In the genomic region with DNA sequence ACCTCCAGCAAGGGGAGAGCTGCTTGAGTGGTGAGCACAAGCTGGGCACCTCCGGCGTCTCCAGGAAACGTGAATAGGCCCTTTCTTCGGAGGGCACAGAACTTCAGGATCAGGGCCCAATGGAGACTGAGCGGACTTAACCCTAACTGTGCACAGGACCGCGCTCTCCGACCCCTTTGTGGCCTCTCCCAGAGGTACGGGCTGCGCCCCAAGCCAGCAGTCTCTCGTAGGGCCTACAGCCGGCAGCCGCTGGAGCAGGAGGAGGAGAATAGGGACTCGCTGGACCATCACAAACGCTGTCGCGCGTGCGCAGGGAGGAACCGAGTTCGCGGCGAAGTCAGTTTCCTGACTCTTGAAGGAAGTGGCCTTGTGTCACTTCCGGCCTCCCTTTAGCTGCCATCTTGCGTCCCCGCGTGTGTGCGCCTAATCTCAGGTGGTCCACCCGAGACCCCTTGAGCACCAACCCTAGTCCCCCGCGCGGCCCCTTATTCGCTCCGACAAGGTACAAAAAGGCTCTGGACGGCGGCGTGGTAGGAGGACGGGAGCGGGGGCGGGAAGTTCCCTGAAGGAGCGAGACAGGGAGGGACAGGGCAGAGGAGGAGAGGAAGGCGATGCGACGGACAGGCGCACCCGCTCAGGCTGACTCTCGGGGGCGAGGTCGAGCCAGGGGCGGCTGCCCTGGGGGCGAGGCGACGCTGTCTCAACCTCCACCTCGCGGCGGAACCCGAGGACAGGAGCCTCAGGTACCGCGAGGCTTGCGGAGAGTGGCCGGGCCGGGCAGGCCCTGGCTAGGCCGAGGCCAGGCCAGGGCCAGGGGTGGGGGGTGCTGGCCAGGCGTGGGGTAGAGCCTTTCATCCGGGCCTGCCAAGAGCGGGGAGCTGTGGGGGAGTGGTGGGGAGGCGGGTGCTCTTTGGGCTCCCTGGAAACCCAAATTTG, we compare ENCODE assay signal across 1 cellular context.
A peak's percentile ranks its signal among the peaks of the same experiment; 100 is the strongest.
TF ChIP-seq lines count a peak whose summit lies in the region.

A gene (plus strand): TSS at position 386 of the 936 bp plus-strand sequence. CDS start 226 bp downstream, at position 612.

TF ChIP-seq in HEK293, 187 proteins besides CTCF, POLR2A, EP300 and RAD21 (continued from another document and continues in another):
- TF ChIP-seq, protein P1, sequence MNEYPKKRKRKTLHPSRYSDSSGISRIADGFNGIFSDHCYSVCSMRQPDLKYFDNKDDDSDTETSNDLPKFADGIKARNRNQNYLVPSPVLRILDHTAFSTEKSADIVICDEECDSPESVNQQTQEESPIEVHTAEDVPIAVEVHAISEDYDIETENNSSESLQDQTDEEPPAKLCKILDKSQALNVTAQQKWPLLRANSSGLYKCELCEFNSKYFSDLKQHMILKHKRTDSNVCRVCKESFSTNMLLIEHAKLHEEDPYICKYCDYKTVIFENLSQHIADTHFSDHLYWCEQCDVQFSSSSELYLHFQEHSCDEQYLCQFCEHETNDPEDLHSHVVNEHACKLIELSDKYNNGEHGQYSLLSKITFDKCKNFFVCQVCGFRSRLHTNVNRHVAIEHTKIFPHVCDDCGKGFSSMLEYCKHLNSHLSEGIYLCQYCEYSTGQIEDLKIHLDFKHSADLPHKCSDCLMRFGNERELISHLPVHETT (tag by site-specific recombination; IDR thresholded peaks at IDR 0.05) = 0 out of 2 replicates have a peak, but pooled peaks have one; percentile 29
- TF ChIP-seq GLI2 (tag by site-specific recombination; IDR thresholded peaks at IDR 0.05; ENCODE audit: borderline replicate concordance, low read depth) (no peak), ZBTB1 (tag by site-specific recombination; IDR thresholded peaks at IDR 0.05) (no peak), ZNF785 (tag by site-specific recombination; IDR thresholded peaks at IDR 0.05) (no peak; the same call in 1 of the 2 replicates), ZNF23 (tag by site-specific recombination; IDR thresholded peaks at IDR 0.05; ENCODE audit: borderline replicate concordance) (no peak), ZNF394 (tag by site-specific recombination; IDR thresholded peaks at IDR 0.05; ENCODE audit: borderline replicate concordance) (no peak; the same call in 1 of the 2 replicates), YY1 (tag by site-specific recombination; IDR thresholded peaks at IDR 0.05) (peak; percentile 82; the same call in 1 of the 2 replicates), ZNF184 (tag by site-specific recombination; IDR thresholded peaks at IDR 0.05) (no peak), BCL11B (tag by site-specific recombination; IDR thresholded peaks at IDR 0.05; ENCODE audit: low read depth) (no peak), ZNF768 (tag by site-specific recombination; IDR thresholded peaks at IDR 0.05) (no peak), ZNF670 (tag by site-specific recombination; IDR thresholded peaks at IDR 0.05; ENCODE audit: low read depth) (no peak), ZNF529 (tag by site-specific recombination; IDR thresholded peaks at IDR 0.05; ENCODE audit: insufficient replicate concordance) (no peak), ZNF112 (tag by site-specific recombination; IDR thresholded peaks at IDR 0.05) (no peak), REPIN1 (tag by site-specific recombination; IDR thresholded peaks at IDR 0.05; ENCODE audit: low read depth) (no peak), SP7 (tag by site-specific recombination; IDR thresholded peaks at IDR 0.05) (peak; percentile 58), ZNF623 (tag by site-specific recombination; IDR thresholded peaks at IDR 0.05) (no peak; the same call in 1 of the 2 replicates), ZNF37A (tag by site-specific recombination; IDR thresholded peaks at IDR 0.05) (no peak), ZNF274 (IDR thresholded peaks at IDR 0.05; ENCODE audit: low read length) (no peak), ZNF274 (tag by site-specific recombination; IDR thresholded peaks at IDR 0.05; ENCODE audit: borderline replicate concordance) (no peak), PRDM1 (tag by site-specific recombination; IDR thresholded peaks at IDR 0.05) (no peak), ZNF548 (tag by site-specific recombination; IDR thresholded peaks at IDR 0.05) (no peak), ZNF138 (tag by site-specific recombination; IDR thresholded peaks at IDR 0.05; ENCODE audit: borderline replicate concordance) (no peak), ZNF626 (tag by site-specific recombination; IDR thresholded peaks at IDR 0.05) (no peak), KLF1 (tag by site-specific recombination; IDR thresholded peaks at IDR 0.05) (peak; percentile 18; the same call in 1 of the 2 replicates), ZNF629 (tag by site-specific recombination; IDR thresholded peaks at IDR 0.05) (peak; percentile 62; the same call in 1 of the 2 replicates), KLF7 (tag by site-specific recombination; IDR thresholded peaks at IDR 0.05; ENCODE audit: borderline replicate concordance) (no peak), TRIM28 (IDR thresholded peaks at IDR 0.05; ENCODE audit: borderline replicate concordance, low read length) (no peak), ZIC2 (tag by site-specific recombination; IDR thresholded peaks at IDR 0.05) (no peak), ZNF16 (tag by site-specific recombination; IDR thresholded peaks at IDR 0.05; ENCODE audit: low read depth) (no peak), ZFP3 (tag by site-specific recombination; IDR thresholded peaks at IDR 0.05; ENCODE audit: low read depth) (no peak), ZNF571 (tag by site-specific recombination; IDR thresholded peaks at IDR 0.05) (no peak), ZNF510 (tag by site-specific recombination; IDR thresholded peaks at IDR 0.05; ENCODE audit: insufficient replicate concordance) (no peak), ZNF473 (tag by site-specific recombination; IDR thresholded peaks at IDR 0.05) (no peak), ZNF792 (tag by site-specific recombination; IDR thresholded peaks at IDR 0.05) (no peak), ZNF610 (tag by site-specific recombination; IDR thresholded peaks at IDR 0.05; ENCODE audit: borderline replicate concordance) (no peak), GLI4 (tag by site-specific recombination; IDR thresholded peaks at IDR 0.05) (peak; percentile 83; the same call in 1 of the 2 replicates), ZFHX2 (tag by site-specific recombination; conservative IDR thresholded peaks at IDR 0.05) (peak; percentile 77), KLF8 (tag by site-specific recombination; IDR thresholded peaks at IDR 0.05) (no peak), ZNF585B (tag by site-specific recombination; IDR thresholded peaks at IDR 0.05) (no peak), SETDB1 (IDR thresholded peaks at IDR 0.05; ENCODE audit: insufficient read length, low read length) (no peak)
- TF ChIP-seq, protein P2, sequence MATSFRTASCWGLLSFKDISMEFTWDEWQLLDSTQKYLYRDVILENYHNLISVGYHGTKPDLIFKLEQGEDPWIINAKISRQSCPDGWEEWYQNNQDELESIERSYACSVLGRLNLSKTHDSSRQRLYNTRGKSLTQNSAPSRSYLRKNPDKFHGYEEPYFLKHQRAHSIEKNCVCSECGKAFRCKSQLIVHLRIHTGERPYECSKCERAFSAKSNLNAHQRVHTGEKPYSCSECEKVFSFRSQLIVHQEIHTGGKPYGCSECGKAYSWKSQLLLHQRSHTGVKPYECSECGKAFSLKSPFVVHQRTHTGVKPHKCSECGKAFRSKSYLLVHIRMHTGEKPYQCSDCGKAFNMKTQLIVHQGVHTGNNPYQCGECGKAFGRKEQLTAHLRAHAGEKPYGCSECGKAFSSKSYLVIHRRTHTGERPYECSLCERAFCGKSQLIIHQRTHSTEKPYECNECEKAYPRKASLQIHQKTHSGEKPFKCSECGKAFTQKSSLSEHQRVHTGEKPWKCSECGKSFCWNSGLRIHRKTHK (tag by site-specific recombination; IDR thresholded peaks at IDR 0.05) = no peak
- TF ChIP-seq, protein P3, sequence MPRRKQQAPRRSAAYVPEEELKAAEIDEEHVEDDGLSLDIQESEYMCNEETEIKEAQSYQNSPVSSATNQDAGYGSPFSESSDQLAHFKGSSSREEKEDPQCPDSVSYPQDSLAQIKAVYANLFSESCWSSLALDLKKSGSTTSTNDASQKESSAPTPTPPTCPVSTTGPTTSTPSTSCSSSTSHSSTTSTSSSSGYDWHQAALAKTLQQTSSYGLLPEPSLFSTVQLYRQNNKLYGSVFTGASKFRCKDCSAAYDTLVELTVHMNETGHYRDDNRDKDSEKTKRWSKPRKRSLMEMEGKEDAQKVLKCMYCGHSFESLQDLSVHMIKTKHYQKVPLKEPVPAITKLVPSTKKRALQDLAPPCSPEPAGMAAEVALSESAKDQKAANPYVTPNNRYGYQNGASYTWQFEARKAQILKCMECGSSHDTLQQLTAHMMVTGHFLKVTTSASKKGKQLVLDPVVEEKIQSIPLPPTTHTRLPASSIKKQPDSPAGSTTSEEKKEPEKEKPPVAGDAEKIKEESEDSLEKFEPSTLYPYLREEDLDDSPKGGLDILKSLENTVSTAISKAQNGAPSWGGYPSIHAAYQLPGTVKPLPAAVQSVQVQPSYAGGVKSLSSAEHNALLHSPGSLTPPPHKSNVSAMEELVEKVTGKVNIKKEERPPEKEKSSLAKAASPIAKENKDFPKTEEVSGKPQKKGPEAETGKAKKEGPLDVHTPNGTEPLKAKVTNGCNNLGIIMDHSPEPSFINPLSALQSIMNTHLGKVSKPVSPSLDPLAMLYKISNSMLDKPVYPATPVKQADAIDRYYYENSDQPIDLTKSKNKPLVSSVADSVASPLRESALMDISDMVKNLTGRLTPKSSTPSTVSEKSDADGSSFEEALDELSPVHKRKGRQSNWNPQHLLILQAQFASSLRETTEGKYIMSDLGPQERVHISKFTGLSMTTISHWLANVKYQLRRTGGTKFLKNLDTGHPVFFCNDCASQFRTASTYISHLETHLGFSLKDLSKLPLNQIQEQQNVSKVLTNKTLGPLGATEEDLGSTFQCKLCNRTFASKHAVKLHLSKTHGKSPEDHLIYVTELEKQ (tag by site-specific recombination; IDR thresholded peaks at IDR 0.05; ENCODE audit: borderline replicate concordance) = no peak
- TF ChIP-seq, protein P4, sequence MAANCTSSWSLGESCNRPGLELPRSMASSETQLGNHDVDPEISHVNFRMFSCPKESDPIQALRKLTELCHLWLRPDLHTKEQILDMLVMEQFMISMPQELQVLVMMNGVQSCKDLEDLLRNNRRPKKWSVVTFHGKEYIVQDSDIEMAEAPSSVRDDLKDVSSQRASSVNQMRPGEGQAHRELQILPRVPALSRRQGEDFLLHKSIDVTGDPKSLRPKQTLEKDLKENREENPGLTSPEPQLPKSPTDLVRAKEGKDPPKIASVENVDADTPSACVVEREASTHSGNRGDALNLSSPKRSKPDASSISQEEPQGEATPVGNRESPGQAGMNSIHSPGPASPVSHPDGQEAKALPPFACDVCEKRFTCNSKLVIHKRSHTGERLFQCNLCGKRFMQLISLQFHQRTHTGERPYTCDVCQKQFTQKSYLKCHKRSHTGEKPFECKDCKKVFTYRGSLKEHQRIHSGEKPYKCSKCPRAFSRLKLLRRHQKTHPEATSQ (tag by site-specific recombination; IDR thresholded peaks at IDR 0.05) = peak; percentile 85; the same call in 1 of the 2 replicates
- TF ChIP-seq, protein P5, sequence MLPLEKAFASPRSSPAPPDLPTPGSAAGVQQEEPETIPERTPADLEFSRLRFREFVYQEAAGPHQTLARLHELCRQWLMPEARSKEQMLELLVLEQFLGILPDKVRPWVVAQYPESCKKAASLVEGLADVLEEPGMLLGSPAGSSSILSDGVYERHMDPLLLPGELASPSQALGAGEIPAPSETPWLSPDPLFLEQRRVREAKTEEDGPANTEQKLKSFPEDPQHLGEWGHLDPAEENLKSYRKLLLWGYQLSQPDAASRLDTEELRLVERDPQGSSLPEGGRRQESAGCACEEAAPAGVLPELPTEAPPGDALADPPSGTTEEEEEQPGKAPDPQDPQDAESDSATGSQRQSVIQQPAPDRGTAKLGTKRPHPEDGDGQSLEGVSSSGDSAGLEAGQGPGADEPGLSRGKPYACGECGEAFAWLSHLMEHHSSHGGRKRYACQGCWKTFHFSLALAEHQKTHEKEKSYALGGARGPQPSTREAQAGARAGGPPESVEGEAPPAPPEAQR (tag by site-specific recombination; IDR thresholded peaks at IDR 0.05) = no peak
- TF ChIP-seq, protein P6, sequence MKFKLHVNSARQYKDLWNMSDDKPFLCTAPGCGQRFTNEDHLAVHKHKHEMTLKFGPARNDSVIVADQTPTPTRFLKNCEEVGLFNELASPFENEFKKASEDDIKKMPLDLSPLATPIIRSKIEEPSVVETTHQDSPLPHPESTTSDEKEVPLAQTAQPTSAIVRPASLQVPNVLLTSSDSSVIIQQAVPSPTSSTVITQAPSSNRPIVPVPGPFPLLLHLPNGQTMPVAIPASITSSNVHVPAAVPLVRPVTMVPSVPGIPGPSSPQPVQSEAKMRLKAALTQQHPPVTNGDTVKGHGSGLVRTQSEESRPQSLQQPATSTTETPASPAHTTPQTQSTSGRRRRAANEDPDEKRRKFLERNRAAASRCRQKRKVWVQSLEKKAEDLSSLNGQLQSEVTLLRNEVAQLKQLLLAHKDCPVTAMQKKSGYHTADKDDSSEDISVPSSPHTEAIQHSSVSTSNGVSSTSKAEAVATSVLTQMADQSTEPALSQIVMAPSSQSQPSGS (tag by site-specific recombination; IDR thresholded peaks at IDR 0.05; ENCODE audit: low read depth) = no peak
- TF ChIP-seq, protein P7, sequence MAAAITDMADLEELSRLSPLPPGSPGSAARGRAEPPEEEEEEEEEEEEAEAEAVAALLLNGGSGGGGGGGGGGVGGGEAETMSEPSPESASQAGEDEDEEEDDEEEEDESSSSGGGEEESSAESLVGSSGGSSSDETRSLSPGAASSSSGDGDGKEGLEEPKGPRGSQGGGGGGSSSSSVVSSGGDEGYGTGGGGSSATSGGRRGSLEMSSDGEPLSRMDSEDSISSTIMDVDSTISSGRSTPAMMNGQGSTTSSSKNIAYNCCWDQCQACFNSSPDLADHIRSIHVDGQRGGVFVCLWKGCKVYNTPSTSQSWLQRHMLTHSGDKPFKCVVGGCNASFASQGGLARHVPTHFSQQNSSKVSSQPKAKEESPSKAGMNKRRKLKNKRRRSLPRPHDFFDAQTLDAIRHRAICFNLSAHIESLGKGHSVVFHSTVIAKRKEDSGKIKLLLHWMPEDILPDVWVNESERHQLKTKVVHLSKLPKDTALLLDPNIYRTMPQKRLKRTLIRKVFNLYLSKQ (tag by site-specific recombination; IDR thresholded peaks at IDR 0.05; ENCODE audit: borderline replicate concordance) = no peak
- TF ChIP-seq, protein P8, sequence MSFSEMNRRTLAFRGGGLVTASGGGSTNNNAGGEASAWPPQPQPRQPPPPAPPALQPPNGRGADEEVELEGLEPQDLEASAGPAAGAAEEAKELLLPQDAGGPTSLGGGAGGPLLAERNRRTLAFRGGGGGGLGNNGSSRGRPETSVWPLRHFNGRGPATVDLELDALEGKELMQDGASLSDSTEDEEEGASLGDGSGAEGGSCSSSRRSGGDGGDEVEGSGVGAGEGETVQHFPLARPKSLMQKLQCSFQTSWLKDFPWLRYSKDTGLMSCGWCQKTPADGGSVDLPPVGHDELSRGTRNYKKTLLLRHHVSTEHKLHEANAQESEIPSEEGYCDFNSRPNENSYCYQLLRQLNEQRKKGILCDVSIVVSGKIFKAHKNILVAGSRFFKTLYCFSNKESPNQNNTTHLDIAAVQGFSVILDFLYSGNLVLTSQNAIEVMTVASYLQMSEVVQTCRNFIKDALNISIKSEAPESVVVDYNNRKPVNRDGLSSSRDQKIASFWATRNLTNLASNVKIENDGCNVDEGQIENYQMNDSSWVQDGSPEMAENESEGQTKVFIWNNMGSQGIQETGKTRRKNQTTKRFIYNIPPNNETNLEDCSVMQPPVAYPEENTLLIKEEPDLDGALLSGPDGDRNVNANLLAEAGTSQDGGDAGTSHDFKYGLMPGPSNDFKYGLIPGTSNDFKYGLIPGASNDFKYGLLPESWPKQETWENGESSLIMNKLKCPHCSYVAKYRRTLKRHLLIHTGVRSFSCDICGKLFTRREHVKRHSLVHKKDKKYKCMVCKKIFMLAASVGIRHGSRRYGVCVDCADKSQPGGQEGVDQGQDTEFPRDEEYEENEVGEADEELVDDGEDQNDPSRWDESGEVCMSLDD (tag by site-specific recombination; IDR thresholded peaks at IDR 0.05) = no peak
